In the genomic region with DNA sequence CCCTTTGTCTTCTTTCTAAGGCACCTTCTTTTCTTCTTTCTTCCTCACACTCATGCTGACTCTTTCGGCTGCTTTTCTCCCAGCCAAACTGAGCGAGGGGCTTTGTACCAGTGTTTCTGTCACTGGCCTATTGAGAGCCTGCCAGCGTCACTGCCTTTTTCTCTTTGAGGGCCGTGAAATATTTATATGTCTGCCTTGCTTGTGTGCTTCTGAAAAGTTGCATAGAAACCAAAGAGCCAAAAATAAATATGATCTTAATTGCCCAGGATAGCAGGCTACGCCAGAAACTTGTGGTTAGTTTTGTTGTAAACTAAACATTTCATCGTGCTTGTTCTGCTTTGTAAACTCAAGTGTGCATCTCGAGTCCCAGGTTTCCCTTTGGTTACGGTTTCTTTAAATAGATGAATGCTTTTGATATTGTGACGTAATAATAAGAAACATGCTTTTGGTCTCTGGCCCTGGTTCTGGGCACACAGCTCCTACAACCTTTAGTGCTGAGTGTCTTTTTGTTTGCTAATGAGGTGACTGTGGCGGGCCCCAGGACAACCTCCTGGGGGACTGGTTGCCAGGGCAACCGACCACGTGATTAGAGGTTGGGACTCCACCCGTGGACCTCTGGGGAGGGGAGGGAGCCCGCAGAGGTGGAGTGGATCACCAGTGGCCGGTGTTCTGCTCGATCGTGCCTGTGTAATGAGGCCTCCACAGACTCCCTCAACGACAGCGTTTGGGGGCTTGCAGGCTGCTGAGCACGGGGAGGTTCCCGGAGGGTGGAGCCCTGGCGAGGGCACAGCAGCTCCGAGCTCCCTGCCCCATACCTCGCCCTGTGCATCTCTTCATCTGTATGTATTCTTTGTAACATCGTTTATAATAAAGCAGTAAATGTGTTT, we compare ENCODE assay signal across 8 cellular contexts. TPM values are rescaled to one million over a fixed set of nuclear protein-coding genes. Genes with fewer than 3 reads are reported as not detected.
DNase-seq lines count a peak whose midpoint lies in the region; TF ChIP-seq lines count a peak whose summit lies in the region.

No MANE protein-coding gene starts in this region.

- no peaks in the 10 kb centered on the region for H3K27me3 Mint-ChIP-seq in activated CD4-positive, alpha-beta T cell treated with anti-CD3 and anti-CD28 coated beads, Interleukin-2, amount 10 ng/mL, durations not matched to agents 24 days and 14 days
- peaks cover 2% of the 10 kb centered on the region for H3K27me3 Mint-ChIP-seq in glutamatergic neuron (ENCODE audit: unreplicated experiment)

- no peaks in the 10 kb centered on the region for H3K27me3 ChIP-seq in HAP-1 (ENCODE audit: low read depth)

- H3K27ac Mint-ChIP-seq in activated CD4-positive, alpha-beta T cell treated with anti-CD3 and anti-CD28 coated beads, Interleukin-2, amount 10 ng/mL, durations not matched to agents 24 days and 14 days = peak overlapping the region; percentile 21
- peak overlapping the region; percentile 93 for H3K27ac Mint-ChIP-seq in glutamatergic neuron (ENCODE audit: unreplicated experiment)

- peaks cover 47% of the 10 kb centered on the region for H3K36me3 Mint-ChIP-seq in activated CD4-positive, alpha-beta T cell treated with anti-CD3 and anti-CD28 coated beads, Interleukin-2, amount 10 ng/mL, durations not matched to agents 24 days and 14 days (ENCODE audit: low read depth)
- H3K36me3 Mint-ChIP-seq in glutamatergic neuron (ENCODE audit: unreplicated experiment) = peaks cover 9% of the 10 kb centered on the region

- no peak overlapping the region for H3K4me3 ChIP-seq in HAP-1

- H3K9me3 Mint-ChIP-seq in activated CD4-positive, alpha-beta T cell treated with anti-CD3 and anti-CD28 coated beads, Interleukin-2, amount 10 ng/mL, durations not matched to agents 24 days and 14 days = no peaks in the 10 kb centered on the region
- peaks cover 5% of the 10 kb centered on the region for H3K9me3 Mint-ChIP-seq in glutamatergic neuron (ENCODE audit: unreplicated experiment)

- no peaks in the 10 kb centered on the region for H3K36me3 ChIP-seq in HAP-1 (replicated peaks)

- no peak for TF ChIP-seq CTCF in glutamatergic neuron (IDR thresholded peaks at IDR 0.05; ENCODE audit: partially characterized antibody, unreplicated experiment)

- H3K4me1 ChIP-seq in HAP-1 = peaks cover 12% of the 10 kb centered on the region

- no peaks in the 10 kb centered on the region for H3K9me3 ChIP-seq in HAP-1

- intact Hi-C loops in activated CD4-positive, alpha-beta T cell treated with anti-CD3 and anti-CD28 coated beads, Interleukin-2, amount 10 ng/mL, durations not matched to agents 24 days and 14 days (cut with micrococcal nuclease) = loop anchor here (5.0 to 10.0 kb wide), 4 partner anchors 62 to 1160 kb away; partner anchors contain the start of gene MX2

- in situ Hi-C loops in HAP-1 (cut with MboI; ENCODE audit: low sequenced_read_pairs) = no loop called here

- peaks cover 37% of the 10 kb centered on the region for H3K4me1 Mint-ChIP-seq in activated CD4-positive, alpha-beta T cell treated with anti-CD3 and anti-CD28 coated beads, Interleukin-2, amount 10 ng/mL, durations not matched to agents 24 days and 14 days
- peaks cover 46% of the 10 kb centered on the region for H3K4me1 Mint-ChIP-seq in glutamatergic neuron (ENCODE audit: low read depth, unreplicated experiment)

- peak; percentile 76 for DNase-seq in activated CD4-positive, alpha-beta T cell treated with anti-CD3 and anti-CD28 coated beads, Interleukin-2, amount 10 ng/mL, durations not matched to agents 24 days and 14 days
- DNase-seq in activated CD4-positive, alpha-beta T cell treated with anti-CD3 and anti-CD28 coated beads, Interleukin-2, amount 50 U/mL, for 1 hour = no peak
- peak; percentile 35 to 73 for DNase-seq in HAP-1 (ENCODE audit: low spot score in 2 of 2)
- DNase-seq in NAMALWA (ENCODE audit: low spot score) = peak; percentile 86
- peak; percentile 45 for DNase-seq in activated CD8-positive, alpha-beta memory T cell treated with anti-CD3 and anti-CD28 coated beads, Interleukin-2, amount 50 U/mL, for 4 hours
- DNase-seq in glutamatergic neuron = peak; percentile 82
- peak; percentile 89 for DNase-seq in retina
- DNase-seq in middle frontal gyrus (ENCODE audit: extremely low spot score, low spot score) = no peak

- peak overlapping the region; percentile 20 for H3K4me3 Mint-ChIP-seq in activated CD4-positive, alpha-beta T cell treated with anti-CD3 and anti-CD28 coated beads, Interleukin-2, amount 10 ng/mL, durations not matched to agents 24 days and 14 days
- H3K4me3 Mint-ChIP-seq in glutamatergic neuron (ENCODE audit: unreplicated experiment) = peak overlapping the region; percentile 90

RNA-seq across cellular contexts. Expression of gene SLC37A1, which starts 10.9 kb away (rescaled TPM):
- 19.5 and 23.0 TPM in 2 replicates for total RNA-seq in activated CD4-positive, alpha-beta T cell treated with anti-CD3 and anti-CD28 coated beads, Interleukin-2, amount 10 ng/mL, durations not matched to agents 24 days and 14 days
- total RNA-seq in glutamatergic neuron (ENCODE audit: unreplicated experiment) = 65.7 TPM

RNA-seq across cellular contexts. Expression of gene RSPH1, which starts 28.6 kb away (rescaled TPM):
- total RNA-seq in activated CD4-positive, alpha-beta T cell treated with anti-CD3 and anti-CD28 coated beads, Interleukin-2, amount 10 ng/mL, durations not matched to agents 24 days and 14 days = not detected in 2 replicates
- 0.42 TPM for total RNA-seq in glutamatergic neuron (ENCODE audit: unreplicated experiment)

Comparison
In these comparisons a context has a peak if more than half of its experiments do, and no peak if none do; other contexts are left out.
1. DNase-seq: peak in activated CD4-positive, alpha-beta T cell treated with anti-CD3 and anti-CD28 coated beads, Interleukin-2, amount 10 ng/mL, durations not matched to agents 24 days and 14 days (single experiment), HAP-1 (2 of 2), NAMALWA (single experiment), activated CD8-positive, alpha-beta memory T cell treated with anti-CD3 and anti-CD28 coated beads, Interleukin-2, amount 50 U/mL, for 4 hours (single experiment), glutamatergic neuron (single experiment) and retina (single experiment); none in activated CD4-positive, alpha-beta T cell treated with anti-CD3 and anti-CD28 coated beads, Interleukin-2, amount 50 U/mL, for 1 hour (single experiment) and middle frontal gyrus (single experiment).